In the genomic region with DNA sequence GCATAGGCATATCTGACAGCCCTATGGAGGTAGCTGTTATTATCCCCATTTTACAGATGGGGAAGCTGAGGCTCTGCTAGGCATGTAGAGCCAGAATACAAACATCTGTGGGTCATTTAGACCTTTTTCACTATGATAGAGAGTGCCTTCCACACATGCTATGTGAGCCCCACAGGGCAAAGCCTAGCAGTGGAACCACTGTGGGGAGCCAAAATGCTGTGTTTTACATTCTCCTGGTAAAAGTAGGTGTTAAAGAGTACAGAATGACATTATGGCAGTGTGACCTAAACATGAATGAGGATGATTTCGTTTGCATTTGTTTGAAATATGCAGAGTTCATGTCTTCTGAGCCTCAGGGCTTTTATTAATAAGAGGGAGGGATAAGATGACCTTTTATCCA, we compare ENCODE assay signal across 25 cellular contexts.
DNase-seq lines count a peak whose midpoint lies in the region; ATAC-seq, FAIRE-seq and TF ChIP-seq lines count a peak whose summit lies in the region.
"Had no signal": no experiment of that assay in that cellular context is flagged by ENCODE, and none has a peak within 500 bp of the region (broad histone marks: within the 10 kb centered on the region; RNA-seq: fewer than 3 reads in every experiment).

No MANE protein-coding gene starts in this region.

- ATAC-seq in GM21528 (IDR thresholded peaks at IDR 0.05; ENCODE audit: low FRiP score, unreplicated experiment), result no peak
- no peak for ATAC-seq in HG03139 (IDR thresholded peaks at IDR 0.05; ENCODE audit: unreplicated experiment)
- no peak for ATAC-seq in HG03571 (IDR thresholded peaks at IDR 0.05; ENCODE audit: unreplicated experiment)
- ATAC-seq: activated CD4-positive, CD25-positive, alpha-beta regulatory T cell treated with anti-CD3 and anti-CD28 coated beads, Interleukin-2, amount 50 U/mL, for 24 hours; activated T-cell treated with anti-CD3 and anti-CD28 coated beads, Interleukin-2, amount 50 U/mL, for 72 hours; stimulated activated naive CD8-positive, alpha-beta T cell treated with anti-CD3 and anti-CD28 coated beads, Interleukin-15, Interleukin-2, amounts not matched to agents 100 U/mL and 50 U/mL, for 24 hours had no signal

- DNase-seq in mammary epithelial cell (no peak), breast epithelium (ENCODE audit: low spot score in 2 of 2) (no peak), RPMI8226 (peak; percentile 25), endothelial cell of umbilical vein (ENCODE audit: low read depth, low spot score) (no peak), midbrain (lab: John Stamatoyannopoulos, UW) (no peak)
- DNase-seq: activated CD4-positive, alpha-beta T cell treated with anti-CD3 and anti-CD28 coated beads, Interleukin-2, amount 50 U/mL, for 4 hours; activated naive CD4-positive, alpha-beta T cell; activated T-cell treated with anti-CD3 and anti-CD28 coated beads, Interleukin-2, amount 50 U/mL, for 72 hours; caudate nucleus; CD4-positive, alpha-beta memory T cell; EL; NCI-H1092 treated with DMSO at 0.1 percent for 48 hours; NCI-H2029; NCI-H2227 treated with DMSO at 0.1 percent for 48 hours; NCI-H526 treated with DMSO at 0.1 percent for 48 hours; stimulated activated CD4-positive, alpha-beta T cell treated with anti-CD3 and anti-CD28 coated beads, Interleukin-1b, Interleukin-23, amount 100 ng/mL, for 48 hours; stimulated activated naive CD8-positive, alpha-beta T cell treated with anti-CD3 and anti-CD28 coated beads, Interleukin-15, Interleukin-2, amounts not matched to agents 100 U/mL and 50 U/mL, for 24 hours had no signal

- H3K9me1 ChIP-seq in endothelial cell of umbilical vein (replicated peaks; ENCODE audit: control insufficient read depth, extremely low read depth, insufficient read depth, low read length), result no peaks in the 10 kb centered on the region

- H2AFZ ChIP-seq in mammary epithelial cell (ENCODE audit: low read depth, low read length) (no peak overlapping the region), endothelial cell of umbilical vein (ENCODE audit: low read depth, low read length) (no peak overlapping the region)

- FAIRE-seq in endothelial cell of umbilical vein (lab: Jason Lieb, UNC), result no peak
- FAIRE-seq: D721Med, frontal cortex had no signal

- TF ChIP-seq CTCF in mammary epithelial cell (conservative IDR thresholded peaks at IDR 0.05 in 1 of 2, IDR thresholded peaks at IDR 0.05 in 1 of 2; ENCODE audit: extremely low read depth in 1 of 2, insufficient read depth in 1 of 2, low read depth in 1 of 2, low read length in 2 of 2) (peak; percentile 2 to 26), breast epithelium (IDR thresholded peaks at IDR 0.05) (no peak), endothelial cell of umbilical vein (IDR thresholded peaks at IDR 0.05; ENCODE audit: extremely low read depth in 1 of 2, insufficient read depth in 1 of 2, low read depth in 1 of 2, low read length in 2 of 2) (no peak)

- H3K9me3 ChIP-seq in mammary epithelial cell (replicated peaks; ENCODE audit: insufficient read depth, low read length), result no peaks in the 10 kb centered on the region
- no peaks in the 10 kb centered on the region for H3K9me3 ChIP-seq in breast epithelium
- no peaks in the 10 kb centered on the region for H3K9me3 ChIP-seq in endothelial cell of umbilical vein (replicated peaks; ENCODE audit: control insufficient read depth, insufficient read depth, low read length)
- H3K9me3 ChIP-seq: thoracic aorta had no signal

- H3K4me3 ChIP-seq in mammary epithelial cell (replicated peaks in 1 of 3; ENCODE audit: insufficient read depth in 1 of 3, low read depth in 2 of 3, low read length in 3 of 3), result no peak overlapping the region
- H3K4me3 ChIP-seq in breast epithelium, result no peak overlapping the region
- no peak overlapping the region for H3K4me3 ChIP-seq in endothelial cell of umbilical vein (replicated peaks in 1 of 3; ENCODE audit: insufficient read depth in 1 of 3, low read depth in 1 of 3, low read length in 3 of 3)
- H3K4me3 ChIP-seq: thoracic aorta had no signal

- dilution Hi-C loops in mammary epithelial cell (cut with HindIII; ENCODE audit: low sequenced_read_pairs), result no loop called here
- dilution Hi-C loops in endothelial cell of umbilical vein (cut with MboI; ENCODE audit: extremely low pct_ligation_motif_present, low sequenced_read_pairs), result no loop called here

- H3K9ac ChIP-seq in mammary epithelial cell (ENCODE audit: insufficient read depth, low read length), result no peak overlapping the region
- H3K9ac ChIP-seq in endothelial cell of umbilical vein (replicated peaks; ENCODE audit: extremely low read depth, insufficient read depth, low read length), result no peak overlapping the region

- intact Hi-C loops in mammary epithelial cell (cut with micrococcal nuclease), result loop anchor here (1.0 to 5.0 kb wide), 3 partner anchors 126 to 554 kb away; no protein-coding TSS in a partner anchor
- intact Hi-C loops in breast epithelium (cut with DNase I; ENCODE audit: low total_unique reads), result no loop called here
- intact Hi-C loops in endothelial cell of umbilical vein (cut with micrococcal nuclease), result loop anchor here (2.0 kb wide), 1 partner anchor 17 kb away; no protein-coding TSS in a partner anchor

- POLR2A ChIA-PET in endothelial cell of umbilical vein (lab: Charles Lee), result interaction anchor here (0.8 to 2.4 kb wide), 2 partner anchors 13 to 32 kb away, joined by 7 to 27 read pairs; no protein-coding TSS in a partner anchor

- H4K20me1 ChIP-seq in mammary epithelial cell (ENCODE audit: insufficient read depth, low read length) (no peaks in the 10 kb centered on the region), endothelial cell of umbilical vein (replicated peaks; ENCODE audit: control insufficient read depth, extremely low read depth, insufficient read depth, low read length) (no peaks in the 10 kb centered on the region)

- H3K27me3 ChIP-seq in mammary epithelial cell (ENCODE audit: insufficient read depth, low read length), result no peaks in the 10 kb centered on the region
- H3K27me3 ChIP-seq in breast epithelium, result no peaks in the 10 kb centered on the region
- no peaks in the 10 kb centered on the region for H3K27me3 ChIP-seq in endothelial cell of umbilical vein (ENCODE audit: control insufficient read depth in 2 of 2, insufficient read depth in 2 of 2, low read length in 2 of 2)

- CTCF ChIA-PET in mammary epithelial cell (lab: Charles Lee; ENCODE audit: low non-redundant PET), result no interaction called here
- CTCF ChIA-PET in endothelial cell of umbilical vein (lab: Charles Lee), result interaction anchor here (1.0 to 7.2 kb wide), 4 partner anchors 17 to 47 kb away, joined by 4 to 123 read pairs (median 10); no protein-coding TSS in a partner anchor

- 60% methylated on average over 1 of the region's 1 CpG for WGBS in mammary epithelial cell (ENCODE audit: low coverage, missing lambda C conversion rate)

- H3K27ac ChIP-seq in mammary epithelial cell (ENCODE audit: insufficient read depth, low read depth, low read length) (no peak overlapping the region), breast epithelium (no peak overlapping the region), endothelial cell of umbilical vein (ENCODE audit: insufficient read depth, low read depth, low read length) (peak overlapping the region; percentile 65)
- H3K27ac ChIP-seq: RWPE1, thoracic aorta had no signal

- in situ Hi-C loops in mammary epithelial cell (cut with MboI; ENCODE audit: low sequenced_read_pairs in 2 of 2), result no loop called here

- no TSS peak for BruUV-seq in mammary epithelial cell (replicated peaks; lab: Mats Ljungman, UMichigan)
- no TSS peak for BruUV-seq in endothelial cell of umbilical vein (replicated peaks; lab: Mats Ljungman, UMichigan)

- H3K4me2 ChIP-seq in mammary epithelial cell (ENCODE audit: insufficient read depth, low read depth, low read length), result no peak overlapping the region
- H3K4me2 ChIP-seq in endothelial cell of umbilical vein (ENCODE audit: insufficient read depth, low read length), result no peak overlapping the region

- H3K36me3 ChIP-seq in mammary epithelial cell (ENCODE audit: insufficient read depth, low read length) (no peaks in the 10 kb centered on the region), breast epithelium (no peaks in the 10 kb centered on the region), endothelial cell of umbilical vein (ENCODE audit: control insufficient read depth in 2 of 2, extremely low read depth in 1 of 2, insufficient read depth in 2 of 2, low read length in 2 of 2) (no peaks in the 10 kb centered on the region)
- H3K36me3 ChIP-seq: thoracic aorta had no signal

- peaks cover 27% of the 10 kb centered on the region for H3K79me2 ChIP-seq in mammary epithelial cell (ENCODE audit: insufficient read depth, low read length)
- H3K79me2 ChIP-seq in endothelial cell of umbilical vein (ENCODE audit: control insufficient read depth, insufficient read depth, low read length), result peaks cover 18% of the 10 kb centered on the region

- no peak for TF ChIP-seq POLR2A in breast epithelium (IDR thresholded peaks at IDR 0.05)
- TF ChIP-seq POLR2A in endothelial cell of umbilical vein (IDR thresholded peaks at IDR 0.05; ENCODE audit: low read depth, low read length), result no peak

- H3K4me1 ChIP-seq in mammary epithelial cell (ENCODE audit: insufficient read depth, low read length) (peaks cover 11% of the 10 kb centered on the region), breast epithelium (no peaks in the 10 kb centered on the region), endothelial cell of umbilical vein (ENCODE audit: control insufficient read depth, extremely low read depth, insufficient read depth, low read length) (peaks cover 62% of the 10 kb centered on the region)

TF ChIP-seq in endothelial cell of umbilical vein, 7 proteins besides CTCF, POLR2A, EP300 and RAD21:
- TF ChIP-seq POLR2AphosphoS5 (IDR thresholded peaks at IDR 0.05; ENCODE audit: insufficient read depth, low read depth, low read length) (no peak), GATA2 (IDR thresholded peaks at IDR 0.05; ENCODE audit: insufficient read depth, insufficient read length, low read depth, low read length) (no peak), JUN (IDR thresholded peaks at IDR 0.05; ENCODE audit: borderline replicate concordance, insufficient read depth, insufficient read length, low read depth) (no peak)

Comparison
In these comparisons a context has a peak if more than half of its experiments do, and no peak if none do; other contexts are left out.
1. CTCF ChIP-seq: peak in mammary epithelial cell (2 of 2); none in breast epithelium (0 of 3) and endothelial cell of umbilical vein (0 of 2).